In genomic region chr1:234529095-234529494, GRCh38 we compare ENCODE assay signal across 22 cellular contexts. TPM values are rescaled to one million over a fixed set of nuclear protein-coding genes. Genes with fewer than 3 reads are reported as not detected.
DNase-seq lines count a peak whose midpoint lies in the region; TF ChIP-seq lines count a peak whose summit lies in the region.
"Had no signal": no experiment of that assay in that cellular context is flagged by ENCODE, and none has a peak within 500 bp of the region (broad histone marks: within the 10 kb centered on the region; RNA-seq: fewer than 3 reads in every experiment).

No MANE protein-coding gene starts in this region.

- H3K27me3 ChIP-seq in colonic mucosa (no peaks in the 10 kb centered on the region), transverse colon (no peaks in the 10 kb centered on the region)
- H3K27me3 ChIP-seq: brain microvascular endothelial cell, SJCRH30 had no signal

- H3K27ac Mint-ChIP-seq in nephron (peak overlapping the region; percentile 70 to 100 (median 92)), glutamatergic neuron (ENCODE audit: unreplicated experiment) (no peak overlapping the region)
- H3K27ac Mint-ChIP-seq: activated B cell treated with CpG ODN at 0.5 μM for 24 hours; activated CD4-positive, alpha-beta memory T cell treated with anti-CD3 and anti-CD28 coated beads, Interleukin-2, amount 10 ng/mL, durations not matched to agents 7 days and 5 days; activated naive CD4-positive, alpha-beta T cell treated with anti-CD3 and anti-CD28 coated beads, Interleukin-2, amount 10 ng/mL, durations not matched to agents 7 days and 5 days had no signal

- no peak for TF ChIP-seq POLR2A in transverse colon (IDR thresholded peaks at IDR 0.05)

- H3K4me3 ChIP-seq in colonic mucosa (no peak overlapping the region), transverse colon (no peak overlapping the region)
- H3K4me3 ChIP-seq: GM12878, SJCRH30 had no signal

- no peaks in the 10 kb centered on the region for H3K9me3 ChIP-seq in colonic mucosa
- no peaks in the 10 kb centered on the region for H3K9me3 ChIP-seq in transverse colon
- H3K9me3 ChIP-seq: SJCRH30 had no signal

- peaks cover 5% of the 10 kb centered on the region for H3K4me1 ChIP-seq in colonic mucosa
- H3K4me1 ChIP-seq in transverse colon = peaks cover 37 to 55% (median 43%) of the 10 kb centered on the region in 4 donors

- no peak overlapping the region for H3K9ac ChIP-seq in colonic mucosa (ENCODE audit: low read depth in 2 of 2, low read length in 2 of 2)

- in situ Hi-C loops in transverse colon (cut with MboI; ENCODE audit: low pct_ligation_motif_present in 1 of 4, low pct_unique_long_range_greater_than_20kb in 1 of 4, low sequenced_read_pairs in 3 of 4) = no loop called here

- intact Hi-C loops in colonic mucosa (cut with DNase I) = no loop called here
- intact Hi-C loops in transverse colon (cut with DNase I; ENCODE audit: low total_unique reads) = no loop called here

- no peak for TF ChIP-seq EP300 in transverse colon (IDR thresholded peaks at IDR 0.05; ENCODE audit: low read depth)

- H3K4me3 Mint-ChIP-seq in nephron = no peak overlapping the region
- no peak overlapping the region for H3K4me3 Mint-ChIP-seq in glutamatergic neuron (ENCODE audit: unreplicated experiment)
- H3K4me3 Mint-ChIP-seq: activated B cell treated with CpG ODN at 0.5 μM for 24 hours; activated CD4-positive, alpha-beta memory T cell treated with anti-CD3 and anti-CD28 coated beads, Interleukin-2, amount 10 ng/mL, durations not matched to agents 7 days and 5 days; activated naive CD4-positive, alpha-beta T cell treated with anti-CD3 and anti-CD28 coated beads, Interleukin-2, amount 10 ng/mL, durations not matched to agents 7 days and 5 days; neural crest cell had no signal

- H3K27ac ChIP-seq in colonic mucosa = peak overlapping the region; percentile 32
- peak overlapping the region; percentile 91 to 93 (median 93) for H3K27ac ChIP-seq in transverse colon
- H3K27ac ChIP-seq: 22Rv1, brain microvascular endothelial cell, SJCRH30 had no signal

- no peak for TF ChIP-seq CTCF in colonic mucosa (IDR thresholded peaks at IDR 0.05)
- no peak for TF ChIP-seq CTCF in nephron (IDR thresholded peaks at IDR 0.05; ENCODE audit: unreplicated experiment in 3 of 3)
- no peak for TF ChIP-seq CTCF in transverse colon (IDR thresholded peaks at IDR 0.05)
- TF ChIP-seq CTCF in glutamatergic neuron (IDR thresholded peaks at IDR 0.05; ENCODE audit: partially characterized antibody, unreplicated experiment) = no peak

- no peaks in the 10 kb centered on the region for H3K9me3 Mint-ChIP-seq in nephron
- H3K9me3 Mint-ChIP-seq in glutamatergic neuron (ENCODE audit: unreplicated experiment) = peaks cover 6% of the 10 kb centered on the region
- H3K9me3 Mint-ChIP-seq: activated B cell treated with CpG ODN at 0.5 μM for 24 hours; activated CD4-positive, alpha-beta memory T cell treated with anti-CD3 and anti-CD28 coated beads, Interleukin-2, amount 10 ng/mL, durations not matched to agents 7 days and 5 days; activated naive CD4-positive, alpha-beta T cell treated with anti-CD3 and anti-CD28 coated beads, Interleukin-2, amount 10 ng/mL, durations not matched to agents 7 days and 5 days; neural crest cell had no signal

- peaks cover 83% of the 10 kb centered on the region for H3K4me1 Mint-ChIP-seq in nephron
- peaks cover 27% of the 10 kb centered on the region for H3K4me1 Mint-ChIP-seq in glutamatergic neuron (ENCODE audit: low read depth, unreplicated experiment)

- no peaks in the 10 kb centered on the region for H3K36me3 Mint-ChIP-seq in nephron (ENCODE audit: low read depth)
- no peaks in the 10 kb centered on the region for H3K36me3 Mint-ChIP-seq in glutamatergic neuron (ENCODE audit: unreplicated experiment)
- H3K36me3 Mint-ChIP-seq: activated naive CD4-positive, alpha-beta T cell treated with anti-CD3 and anti-CD28 coated beads, Interleukin-2, amount 10 ng/mL, durations not matched to agents 7 days and 5 days had no signal

- peak; percentile 30 for DNase-seq in NCI-H82 (lab: John Stamatoyannopoulos, UW)
- DNase-seq in NCI-H82 treated with DMSO at 0.1 percent for 48 hours (lab: John Stamatoyannopoulos, UW; ENCODE audit: unreplicated experiment) = no peak
- DNase-seq in colonic mucosa = no peak
- no peak for DNase-seq in transverse colon
- DNase-seq in AG20443 (ENCODE audit: low spot score) = no peak
- DNase-seq in glutamatergic neuron = no peak
- no peak for DNase-seq in NCI-H2171 treated with DMSO at 0.1 percent for 48 hours (lab: John Stamatoyannopoulos, UW)
- DNase-seq: activated B cell treated with CpG ODN at 0.5 μM for 24 hours; activated CD4-positive, alpha-beta memory T cell treated with anti-CD3 and anti-CD28 coated beads, Interleukin-2, amount 10 ng/mL, durations not matched to agents 7 days and 5 days; activated naive CD4-positive, alpha-beta T cell treated with anti-CD3 and anti-CD28 coated beads, Interleukin-2, amount 10 ng/mL, durations not matched to agents 7 days and 5 days; activated T-cell treated with anti-CD3 and anti-CD28 coated beads, Interleukin-2, amount 50 U/mL, for 1 hour; brain microvascular endothelial cell; KG1; NCI-H1048; NCI-H2081 treated with DMSO at 0.1 percent for 48 hours; NCI-H510A treated with DMSO at 0.1 percent for 48 hours; SJCRH30; stimulated activated naive CD8-positive, alpha-beta T cell treated with anti-CD3 and anti-CD28 coated beads, Interleukin-15, Interleukin-2, amounts not matched to agents 100 U/mL and 50 U/mL, for 24 hours had no signal

- H3K36me3 ChIP-seq in colonic mucosa = no peaks in the 10 kb centered on the region
- no peaks in the 10 kb centered on the region for H3K36me3 ChIP-seq in transverse colon
- H3K36me3 ChIP-seq: brain microvascular endothelial cell, SJCRH30 had no signal

- WGBS in transverse colon (ENCODE audit: low coverage in 1 of 2), 2 donors = 83 to 90% methylated on average over 2 to 3 of the region's 3 CpGs

- H3K27me3 Mint-ChIP-seq in nephron (ENCODE audit: low read depth) = no peaks in the 10 kb centered on the region
- no peaks in the 10 kb centered on the region for H3K27me3 Mint-ChIP-seq in glutamatergic neuron (ENCODE audit: unreplicated experiment)

RNA-seq across cellular contexts. Expression of gene TARBP1, which starts 50.1 kb away (rescaled TPM):
- total RNA-seq in colonic mucosa = 10 to 100 TPM; 19.6 to 23.1 TPM
- 10 to 100 TPM; 19.9 to 44.4 (median 27.6) TPM for total RNA-seq in transverse colon
- 32.4 TPM for total RNA-seq in glutamatergic neuron (ENCODE audit: unreplicated experiment)
